ENCODE assay signal across 5 cellular contexts in the genomic region with DNA sequence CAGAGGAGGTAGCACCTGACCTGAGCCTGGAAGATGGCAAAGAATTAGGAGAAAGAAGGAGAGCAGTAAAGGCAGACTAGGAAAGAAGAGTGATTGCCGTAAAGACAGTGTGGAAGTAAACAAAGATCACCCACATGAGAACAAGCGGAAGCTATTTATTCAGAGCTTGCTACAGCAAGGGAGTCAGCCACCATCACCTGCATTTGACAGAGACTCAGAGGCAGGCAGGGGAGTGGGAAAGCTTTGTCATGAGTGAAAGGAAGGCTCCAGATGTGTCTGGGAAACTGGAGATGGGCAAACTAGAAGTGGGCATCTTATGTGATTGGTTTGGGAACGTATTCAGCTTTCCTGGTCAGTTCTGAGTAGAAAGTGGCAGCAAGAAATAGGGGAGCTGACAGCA.
"Had no signal": no experiment of that assay in that cellular context is flagged by ENCODE, and none has a peak within 500 bp of the region (broad histone marks: within the 10 kb centered on the region; RNA-seq: fewer than 3 reads in every experiment).

No MANE protein-coding gene starts in this region.

- H3K9me3 ChIP-seq: HAP-1 had no signal

- FAIRE-seq: HTR-8/SVneo had no signal

- DNase-seq: HFFc6, IMR-90 had no signal

- H3K36me3 ChIP-seq: HAP-1 had no signal

- H2AFZ ChIP-seq: GM23338 had no signal

- H3K4me2 ChIP-seq: GM23338 had no signal

- H3K4me3 ChIP-seq: GM23338, HAP-1 had no signal
